10 cellular contexts compared by ENCODE assay signal in genomic region chr7:24052572-24053223, GRCh38.
DNase-seq lines count a peak whose midpoint lies in the region; FAIRE-seq and TF ChIP-seq lines count a peak whose summit lies in the region.
"Had no signal": no experiment of that assay in that cellular context is flagged by ENCODE, and none has a peak within 500 bp of the region (broad histone marks: within the 10 kb centered on the region; RNA-seq: fewer than 3 reads in every experiment).

No MANE protein-coding gene starts in this region.

- H3K27ac Mint-ChIP-seq in Calu3 (ENCODE audit: unreplicated experiment), result no peak overlapping the region
- no peak overlapping the region for H3K27ac Mint-ChIP-seq in type B pancreatic cell

- H3K4me1 Mint-ChIP-seq in Calu3 (ENCODE audit: low read depth, unreplicated experiment), result peaks cover 30% of the 10 kb centered on the region
- no peaks in the 10 kb centered on the region for H3K4me1 Mint-ChIP-seq in type B pancreatic cell (ENCODE audit: unreplicated experiment)

- no peak for FAIRE-seq in GM19239 (lab: Jason Lieb, UNC)
- FAIRE-seq: HepG2 had no signal

- no peaks in the 10 kb centered on the region for H3K36me3 Mint-ChIP-seq in Calu3 (ENCODE audit: insufficient read depth, unreplicated experiment)
- no peaks in the 10 kb centered on the region for H3K36me3 Mint-ChIP-seq in type B pancreatic cell

- in situ Hi-C loops in SK-MEL-5 (cut with HindIII; ENCODE audit: low pct_unique_long_range_greater_than_20kb, low sequenced_read_pairs), result no loop called here

- H3K9me3 Mint-ChIP-seq in Calu3 (ENCODE audit: low read depth, unreplicated experiment), result no peaks in the 10 kb centered on the region
- no peaks in the 10 kb centered on the region for H3K9me3 Mint-ChIP-seq in type B pancreatic cell

- intact Hi-C loops in Calu3 (cut with micrococcal nuclease; ENCODE audit: unreplicated experiment), result no loop called here

- H3K4me3 Mint-ChIP-seq in Calu3 (ENCODE audit: low read depth, unreplicated experiment) (no peak overlapping the region), type B pancreatic cell (no peak overlapping the region)

- no peak for TF ChIP-seq CTCF in Calu3 (IDR thresholded peaks at IDR 0.05; ENCODE audit: unreplicated experiment)
- no peak for TF ChIP-seq CTCF in type B pancreatic cell (conservative IDR thresholded peaks at IDR 0.05)

- H3K27me3 Mint-ChIP-seq in Calu3 (ENCODE audit: unreplicated experiment) (peaks cover 85% of the 10 kb centered on the region), type B pancreatic cell (peaks cover 31% of the 10 kb centered on the region)

- no TSS peak for BruUV-seq in Calu3 (replicated peaks; lab: Mats Ljungman, UMichigan)

- peak; percentile 43 for DNase-seq in Calu3
- DNase-seq in LHCN-M2 (ENCODE audit: low read depth), result peak; percentile 96
- DNase-seq in SK-MEL-5 (ENCODE audit: low read depth, low spot score), result peak; percentile 11
- peak; percentile 42 for DNase-seq in glomerular visceral epithelial cell (ENCODE audit: extremely low spot score)
- DNase-seq in GM19239 (ENCODE audit: insufficient read length, low spot score), result no peak
- no peak for DNase-seq in stimulated activated naive CD4-positive, alpha-beta T cell treated with Interleukin-2 at 50 U/mL for 16 hours (lab: John Stamatoyannopoulos, UW)
- DNase-seq in type B pancreatic cell (ENCODE audit: extremely low spot score, unreplicated experiment), result no peak
- no peak for DNase-seq in NCI-H524 (lab: John Stamatoyannopoulos, UW)
- DNase-seq: activated T-cell treated with anti-CD3 and anti-CD28 coated beads, Interleukin-2, amount 50 U/mL, for 48 hours had no signal

- CTCF ChIA-PET in Calu3 (lab: Charles Lee), result interaction anchor here (0.6 to 1.4 kb wide), 2 partner anchors 114 to 371 kb away, joined by 3 read pairs; no protein-coding TSS in a partner anchor

Comparison
In these comparisons a context has a peak if more than half of its experiments do, and no peak if none do; other contexts are left out.
1. DNase-seq: peak in Calu3 (single experiment), LHCN-M2 (single experiment), SK-MEL-5 (single experiment) and glomerular visceral epithelial cell (single experiment); none in GM19239 (single experiment), stimulated activated naive CD4-positive, alpha-beta T cell treated with Interleukin-2 at 50 U/mL for 16 hours (single experiment), type B pancreatic cell (single experiment) and NCI-H524 (0 of 2).